ENCODE assay signal across 8 cellular contexts in genomic region chr6:170612256-170612804, GRCh38. TPM values are rescaled to one million over a fixed set of nuclear protein-coding genes. Genes with fewer than 3 reads are reported as not detected.
DNase-seq lines count a peak whose midpoint lies in the region; ATAC-seq and TF ChIP-seq lines count a peak whose summit lies in the region.
"Not testable (repeated sequence)": the region's sequence is repeated elsewhere in the genome, so short reads cannot be mapped to it uniquely, and the experiment has no call there.

No MANE protein-coding gene starts in this region.

- POLR2A ChIA-PET in activated CD4-positive, alpha-beta T cell treated with anti-CD3 and anti-CD28 coated beads for 36 hours (lab: Charles Lee) = not testable (repeated sequence)

- not testable (repeated sequence) for H3K36me3 ChIP-seq in mammary epithelial cell (ENCODE audit: insufficient read depth, low read length); right lobe of liver

- H3K27ac ChIP-seq in mammary epithelial cell (ENCODE audit: insufficient read depth, low read depth, low read length); right lobe of liver: not testable (repeated sequence)

- not testable (repeated sequence) for H3K4me3 ChIP-seq in mammary epithelial cell (replicated peaks in 1 of 3; ENCODE audit: insufficient read depth in 1 of 3, low read depth in 2 of 3, low read length in 3 of 3); right lobe of liver

- intact Hi-C loops in activated CD4-positive, alpha-beta T cell treated with anti-CD3 and anti-CD28 coated beads for 36 hours (cut with DNase I, micrococcal nuclease); mammary epithelial cell (cut with micrococcal nuclease); right lobe of liver (cut with DNase I): not testable (repeated sequence)

- CTCF ChIA-PET in activated CD4-positive, alpha-beta T cell treated with anti-CD3 and anti-CD28 coated beads for 36 hours (lab: Charles Lee); mammary epithelial cell (lab: Charles Lee; ENCODE audit: low non-redundant PET): not testable (repeated sequence)

- not testable (repeated sequence) for H3K36me3 Mint-ChIP-seq in activated CD4-positive, alpha-beta T cell treated with anti-CD3 and anti-CD28 coated beads for 36 hours (ENCODE audit: low read depth); stimulated activated memory B cell treated with anti-CD40 and anti-IgM and Interleukin-4, amounts not matched to agents 10 μg/mL and 1 μg/mL and 100 μg/mL, for 72 hours

- not testable (repeated sequence) for TF ChIP-seq POLR2A in right lobe of liver (IDR thresholded peaks at IDR 0.05)

- H3K4me1 ChIP-seq in mammary epithelial cell (ENCODE audit: insufficient read depth, low read length); right lobe of liver: not testable (repeated sequence)

- not testable (repeated sequence) for H3K4me2 ChIP-seq in mammary epithelial cell (ENCODE audit: insufficient read depth, low read depth, low read length)

- H3K9me3 ChIP-seq in mammary epithelial cell (replicated peaks; ENCODE audit: insufficient read depth, low read length); right lobe of liver: not testable (repeated sequence)

- not testable (repeated sequence) for H3K9ac ChIP-seq in mammary epithelial cell (ENCODE audit: insufficient read depth, low read length)

- H3K9me3 Mint-ChIP-seq in activated CD4-positive, alpha-beta T cell treated with anti-CD3 and anti-CD28 coated beads for 36 hours (ENCODE audit: low read depth); stimulated activated memory B cell treated with anti-CD40 and anti-IgM and Interleukin-4, amounts not matched to agents 10 μg/mL and 1 μg/mL and 100 μg/mL, for 72 hours: not testable (repeated sequence)

- H3K79me2 ChIP-seq in mammary epithelial cell (ENCODE audit: insufficient read depth, low read length) = not testable (repeated sequence)

- H3K4me3 Mint-ChIP-seq in activated CD4-positive, alpha-beta T cell treated with anti-CD3 and anti-CD28 coated beads for 36 hours = peak overlapping the region; percentile 40
- H3K4me3 Mint-ChIP-seq in stimulated activated memory B cell treated with anti-CD40 and anti-IgM and Interleukin-4, amounts not matched to agents 10 μg/mL and 1 μg/mL and 100 μg/mL, for 72 hours = peak overlapping the region; percentile 63

- not testable (repeated sequence) for H2AFZ ChIP-seq in mammary epithelial cell (ENCODE audit: low read depth, low read length)

- H3K27me3 ChIP-seq in mammary epithelial cell (ENCODE audit: insufficient read depth, low read length); right lobe of liver: not testable (repeated sequence)

- H3K27ac Mint-ChIP-seq in activated CD4-positive, alpha-beta T cell treated with anti-CD3 and anti-CD28 coated beads for 36 hours; stimulated activated memory B cell treated with anti-CD40 and anti-IgM and Interleukin-4, amounts not matched to agents 10 μg/mL and 1 μg/mL and 100 μg/mL, for 72 hours: not testable (repeated sequence)

- peaks cover 28% of the 10 kb centered on the region for H3K27me3 Mint-ChIP-seq in activated CD4-positive, alpha-beta T cell treated with anti-CD3 and anti-CD28 coated beads for 36 hours
- H3K27me3 Mint-ChIP-seq in stimulated activated memory B cell treated with anti-CD40 and anti-IgM and Interleukin-4, amounts not matched to agents 10 μg/mL and 1 μg/mL and 100 μg/mL, for 72 hours = peaks cover 38% of the 10 kb centered on the region

- BruUV-seq in mammary epithelial cell (replicated peaks; lab: Mats Ljungman, UMichigan) = TSS peak; percentile 72

- WGBS in mammary epithelial cell (ENCODE audit: low coverage, missing lambda C conversion rate) = no CpG with 5 or more reads among the region's 55 CpGs
- WGBS in right lobe of liver (ENCODE audit: insufficient coverage, low coverage, low lambda C conversion rate, missing lambda C conversion rate) = no CpG with 5 or more reads among the region's 55 CpGs

- dilution Hi-C loops in mammary epithelial cell (cut with HindIII; ENCODE audit: low sequenced_read_pairs) = not testable (repeated sequence)

- H3K4me1 Mint-ChIP-seq in activated CD4-positive, alpha-beta T cell treated with anti-CD3 and anti-CD28 coated beads for 36 hours; stimulated activated memory B cell treated with anti-CD40 and anti-IgM and Interleukin-4, amounts not matched to agents 10 μg/mL and 1 μg/mL and 100 μg/mL, for 72 hours: not testable (repeated sequence)

- ATAC-seq in GM18517 (IDR thresholded peaks at IDR 0.05; ENCODE audit: unreplicated experiment) (peak; percentile 67), GM21381 (IDR thresholded peaks at IDR 0.05; ENCODE audit: unreplicated experiment) (peak; percentile 91), HG02642 (IDR thresholded peaks at IDR 0.05; ENCODE audit: poor library complexity, unreplicated experiment) (peak; percentile 97), HG03354 (IDR thresholded peaks at IDR 0.05; ENCODE audit: poor library complexity, severe bottlenecking, unreplicated experiment) (peak; percentile 77), right lobe of liver (peak; percentile 87 to 96 (median 90))
- ATAC-seq in activated CD4-positive, alpha-beta T cell treated with anti-CD3 and anti-CD28 coated beads for 36 hours = peak; percentile 86
- peak; percentile 87 for ATAC-seq in stimulated activated memory B cell treated with anti-CD40 and anti-IgM and Interleukin-4, amounts not matched to agents 10 μg/mL and 1 μg/mL and 100 μg/mL, for 72 hours

- TF ChIP-seq CTCF in mammary epithelial cell (conservative IDR thresholded peaks at IDR 0.05 in 1 of 2, IDR thresholded peaks at IDR 0.05 in 1 of 2; ENCODE audit: extremely low read depth in 1 of 2, insufficient read depth in 1 of 2, low read depth in 1 of 2, low read length in 2 of 2); right lobe of liver (IDR thresholded peaks at IDR 0.05): not testable (repeated sequence)

- not testable (repeated sequence) for DNase-seq in activated CD4-positive, alpha-beta T cell treated with anti-CD3 and anti-CD28 coated beads for 36 hours; mammary epithelial cell; right lobe of liver

- H4K20me1 ChIP-seq in mammary epithelial cell (ENCODE audit: insufficient read depth, low read length) = not testable (repeated sequence)

- in situ Hi-C loops in mammary epithelial cell (cut with MboI; ENCODE audit: low sequenced_read_pairs in 2 of 2) = not testable (repeated sequence)

RNA-seq across cellular contexts. Expression of gene PDCD2, which starts 27.9 kb away (rescaled TPM):
- total RNA-seq in activated CD4-positive, alpha-beta T cell treated with anti-CD3 and anti-CD28 coated beads for 36 hours = 100 to 1,000 TPM; 133 to 152 TPM
- total RNA-seq in mammary epithelial cell (10 to 100 TPM; 63.2 TPM), right lobe of liver (10 to 100 TPM; 22.3 to 57.8 (median 24.0) TPM)
- polyA plus RNA-seq in mammary epithelial cell = 60.0 TPM
- polyA minus RNA-seq in mammary epithelial cell = 13.8 TPM

RNA-seq across cellular contexts. Expression of gene TBP, which starts 58.2 kb away (rescaled TPM):
- 10 to 100 TPM; 23.9 to 27.4 TPM for total RNA-seq in activated CD4-positive, alpha-beta T cell treated with anti-CD3 and anti-CD28 coated beads for 36 hours
- total RNA-seq in mammary epithelial cell = 10 to 100 TPM; 16.8 to 18.7 TPM
- 17.4 TPM for polyA plus RNA-seq in mammary epithelial cell
- 12.0 TPM for polyA minus RNA-seq in mammary epithelial cell
- 1 to 10 TPM; 5.3 to 9.1 (median 5.9) TPM for total RNA-seq in right lobe of liver

RNA-seq across cellular contexts. Expression of gene PSMB1, which starts 59.2 kb away (rescaled TPM):
- 100 to 1,000 TPM; 129 to 245 TPM for total RNA-seq in activated CD4-positive, alpha-beta T cell treated with anti-CD3 and anti-CD28 coated beads for 36 hours
- total RNA-seq in mammary epithelial cell (100 to 1,000 TPM; 180 to 230 TPM), right lobe of liver (100 to 1,000 TPM in 5 of 6 experiments, 10 to 100 TPM in 1; 90.3 to 164 (median 111) TPM)
- 442 TPM for polyA plus RNA-seq in mammary epithelial cell
- polyA minus RNA-seq in mammary epithelial cell = 154 TPM
